ENCODE assay signal across 8 cellular contexts in genomic region chr3:120743556-120744195, GRCh38. TPM values are rescaled to one million over a fixed set of nuclear protein-coding genes. Genes with fewer than 3 reads are reported as not detected.
DNase-seq lines count a peak whose midpoint lies in the region; ATAC-seq and TF ChIP-seq lines count a peak whose summit lies in the region.

No MANE protein-coding gene starts in this region.

- ATAC-seq in Right ventricle myocardium superior (ENCODE audit: poor library complexity) (no peak), upper lobe of right lung (no peak), GM18858 (IDR thresholded peaks at IDR 0.05; ENCODE audit: unreplicated experiment) (no peak)

- H3K27ac ChIP-seq in left ventricle myocardium inferior (replicated peaks) (peak overlapping the region; percentile 97), ascending aorta (no peak overlapping the region), liver (ENCODE audit: low read depth in 1 of 2, low read length in 2 of 2) (no peak overlapping the region), upper lobe of right lung (no peak overlapping the region)

- H3K9ac ChIP-seq in liver (ENCODE audit: low read depth in 1 of 2, low read length in 2 of 2) = peak overlapping the region in 1 of 2 donors; percentile 51

- 70% methylated on average over 6 of the region's 6 CpGs for WGBS in liver

- no peaks in the 10 kb centered on the region for H3K27me3 ChIP-seq in left ventricle myocardium inferior (ENCODE audit: low read depth)
- no peaks in the 10 kb centered on the region for H3K27me3 ChIP-seq in ascending aorta
- H3K27me3 ChIP-seq in liver (ENCODE audit: control insufficient read depth in 4 of 4, insufficient read depth in 4 of 4, low read length in 3 of 4) = no peaks in the 10 kb centered on the region
- H3K27me3 ChIP-seq in upper lobe of right lung = no peaks in the 10 kb centered on the region

- H3K4me1 ChIP-seq in left ventricle myocardium inferior = peaks cover 36% of the 10 kb centered on the region
- peaks cover 4 to 9% of the 10 kb centered on the region in 2 donors for H3K4me1 ChIP-seq in ascending aorta
- peaks cover 2 to 16% (median 14%) of the 10 kb centered on the region in 4 donors for H3K4me1 ChIP-seq in liver (ENCODE audit: control insufficient read depth in 4 of 4, insufficient read depth in 4 of 4, low read length in 3 of 4)
- peaks cover 19% of the 10 kb centered on the region for H3K4me1 ChIP-seq in upper lobe of right lung

- H3K4me3 ChIP-seq in left ventricle myocardium inferior (peak overlapping the region; percentile 85), ascending aorta (peak overlapping the region; percentile 87 to 97), liver (ENCODE audit: low read depth in 1 of 3, low read length in 3 of 3) (peak overlapping the region; percentile 79 to 91 (median 88)), upper lobe of right lung (peak overlapping the region; percentile 93)

- H3K9me3 ChIP-seq in left ventricle myocardium inferior (replicated peaks) (peaks cover 4% of the 10 kb centered on the region), ascending aorta (peaks cover 0 to 17% of the 10 kb centered on the region in 2 donors), liver (ENCODE audit: control insufficient read depth in 4 of 4, low read length in 3 of 4) (no peaks in the 10 kb centered on the region), upper lobe of right lung (no peaks in the 10 kb centered on the region)

- TF ChIP-seq CTCF in left ventricle myocardium inferior (IDR thresholded peaks at IDR 0.05; ENCODE audit: borderline replicate concordance) (no peak), ascending aorta (IDR thresholded peaks at IDR 0.05) (no peak), liver (IDR thresholded peaks at IDR 0.05; ENCODE audit: low read depth, low read length, missing input control) (no peak), upper lobe of right lung (IDR thresholded peaks at IDR 0.05) (no peak)

- H3K36me3 ChIP-seq in left ventricle myocardium inferior (peaks cover 2% of the 10 kb centered on the region), ascending aorta (peaks cover 0 to 2% of the 10 kb centered on the region in 2 donors), liver (ENCODE audit: control insufficient read depth in 4 of 4, insufficient read depth in 3 of 4, low read depth in 1 of 4, low read length in 3 of 4) (no peaks in the 10 kb centered on the region), upper lobe of right lung (no peaks in the 10 kb centered on the region)

- no peak for DNase-seq in left ventricle myocardium inferior
- DNase-seq in Right ventricle myocardium superior = no peak
- no peak for DNase-seq in ascending aorta (ENCODE audit: low spot score in 2 of 2)
- DNase-seq in upper lobe of right lung = no peak
- DNase-seq in H4 (ENCODE audit: low spot score) = no peak
- DNase-seq in head of caudate nucleus = no peak

- no peak for TF ChIP-seq RAD21 in liver (IDR thresholded peaks at IDR 0.05)

- intact Hi-C loops in left ventricle myocardium inferior (cut with micrococcal nuclease) (no loop called here), Right ventricle myocardium superior (cut with DNase I) (no loop called here), ascending aorta (cut with DNase I) (loop anchor here (2.0 to 10.0 kb wide), 6 partner anchors 189 to 1279 kb away; partner anchors contain the start of genes EAF2, GSK3B, IQCB1 and LRRC58), upper lobe of right lung (cut with DNase I) (no loop called here), head of caudate nucleus (cut with DNase I) (no loop called here)

TF ChIP-seq in liver, 16 proteins besides CTCF, POLR2A, EP300 and RAD21:
- TF ChIP-seq FOXA1 (IDR thresholded peaks at IDR 0.05) = no peak

RNA-seq across cellular contexts. Expression of gene GTF2E1, which starts 1.1 kb away (rescaled TPM):
- 12.9 TPM for total RNA-seq in left ventricle myocardium inferior
- total RNA-seq in Right ventricle myocardium superior = 12.2 TPM
- total RNA-seq in ascending aorta = 4.4 TPM
- total RNA-seq in liver = 1 to 10 TPM; 5.4 to 9.5 TPM
- 1 to 10 TPM; 2.3 TPM for polyA plus RNA-seq in liver
- total RNA-seq in upper lobe of right lung = 16.8 TPM
- total RNA-seq in H4 (2014; rRNA removed; shearing (Covaris generic)) = 22.4 and 26.0 TPM in 2 replicates

RNA-seq across cellular contexts. Expression of gene RABL3, which starts 1.4 kb away (rescaled TPM):
- total RNA-seq in left ventricle myocardium inferior = 19.7 TPM
- total RNA-seq in Right ventricle myocardium superior = 17.9 TPM
- total RNA-seq in ascending aorta = 3.0 TPM
- total RNA-seq in liver = 10 to 100 TPM in 1 of 2 donors, 1 to 10 TPM in 1; 8.6 to 14.1 TPM
- polyA plus RNA-seq in liver = 10 to 100 TPM; 13.0 to 13.3 TPM
- 17.2 TPM for total RNA-seq in upper lobe of right lung
- total RNA-seq in H4 (2014; rRNA removed; shearing (Covaris generic)) = 30.6 and 31.6 TPM in 2 replicates
